21 cellular contexts compared by ENCODE assay signal in the genomic region with DNA sequence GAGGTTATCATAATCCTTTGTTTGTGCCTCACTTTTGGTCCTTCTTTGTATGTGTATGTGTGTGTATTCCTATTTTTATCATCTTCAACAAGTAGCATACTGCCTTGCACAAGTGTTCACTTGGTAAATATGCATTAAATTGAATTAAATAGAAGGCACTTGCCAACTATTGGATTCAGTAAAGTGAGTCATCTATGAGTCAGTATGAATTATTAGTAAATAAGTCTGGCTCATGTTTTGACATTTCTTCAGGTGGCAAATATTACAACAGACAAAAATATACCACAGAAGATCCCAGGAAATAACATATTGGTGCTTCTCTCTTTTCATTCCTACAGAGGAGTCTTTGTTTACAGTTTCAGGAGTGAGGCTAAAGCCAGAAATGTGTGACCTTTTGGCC.
A peak's percentile ranks its signal among the peaks of the same experiment; 100 is the strongest.
DNase-seq lines count a peak whose midpoint lies in the region; ATAC-seq, FAIRE-seq and TF ChIP-seq lines count a peak whose summit lies in the region.
"Had no signal": no experiment of that assay in that cellular context is flagged by ENCODE, and none has a peak within 500 bp of the region (broad histone marks: within the 10 kb centered on the region; RNA-seq: fewer than 3 reads in every experiment).

No MANE protein-coding gene starts in this region.

- H3K27me3 ChIP-seq in mesenchymal stem cell (ENCODE audit: control insufficient read depth in 1 of 2, insufficient read depth in 1 of 2, low read length in 2 of 2) (peaks cover 0 to 9% of the 10 kb centered on the region in 2 experiments), small intestine (ENCODE audit: control insufficient read depth in 2 of 2, insufficient read depth in 2 of 2, low read length in 2 of 2) (no peaks in the 10 kb centered on the region)

- H4K91ac ChIP-seq in mesenchymal stem cell (ENCODE audit: low read length): no peak overlapping the region

- H3K9ac ChIP-seq in mesenchymal stem cell (ENCODE audit: low read length): no peak overlapping the region

- ATAC-seq in HG02885 (IDR thresholded peaks at IDR 0.05; ENCODE audit: poor library complexity, unreplicated experiment): no peak
- ATAC-seq in HG03045 (IDR thresholded peaks at IDR 0.05; ENCODE audit: unreplicated experiment): no peak
- ATAC-seq: activated naive CD4-positive, alpha-beta T cell treated with anti-CD3 and anti-CD28 coated beads, Interleukin-2, amount 50 U/mL, for 72 hours; right cardiac atrium had no signal

- H3K27ac Mint-ChIP-seq in Calu3 (ENCODE audit: unreplicated experiment) (peak overlapping the region; percentile 50), brain (peak overlapping the region; percentile 2 to 37 (median 14))
- H3K27ac Mint-ChIP-seq: activated naive CD4-positive, alpha-beta T cell treated with anti-CD3 and anti-CD28 coated beads, Interleukin-2, amount 50 U/mL, for 72 hours; CD4-positive, alpha-beta T cell had no signal

- H3K79me1 ChIP-seq in mesenchymal stem cell (replicated peaks; ENCODE audit: low read length, poor library complexity, severe bottlenecking): no peaks in the 10 kb centered on the region

- no peak overlapping the region for H3K14ac ChIP-seq in mesenchymal stem cell (ENCODE audit: low read length in 2 of 2)

- H3K36me3 ChIP-seq in mesenchymal stem cell (ENCODE audit: control insufficient read depth in 1 of 2, insufficient read depth in 2 of 2, low read depth in 1 of 2, low read length in 2 of 2) (no peaks in the 10 kb centered on the region), small intestine (ENCODE audit: control insufficient read depth in 2 of 2, insufficient read depth in 2 of 2, low read length in 2 of 2) (no peaks in the 10 kb centered on the region)
- H3K36me3 ChIP-seq: cardiac muscle cell, stomach had no signal

- no TSS peak for BruUV-seq in Calu3 (replicated peaks; lab: Mats Ljungman, UMichigan)

- H3K4me2 ChIP-seq in mesenchymal stem cell (ENCODE audit: low read length, poor library complexity, severe bottlenecking): no peak overlapping the region

- no peak overlapping the region for H2AFZ ChIP-seq in mesenchymal stem cell (ENCODE audit: low read depth, low read length)

- no peak overlapping the region for H3K18ac ChIP-seq in mesenchymal stem cell (ENCODE audit: low read depth in 1 of 2, low read length in 2 of 2)

- no peak for FAIRE-seq in small intestine (lab: Jason Lieb, UNC)

- no peak for DNase-seq in Calu3
- DNase-seq in NCI-H446 treated with DMSO at 0.1 percent for 48 hours (lab: John Stamatoyannopoulos, UW): peak; percentile 16
- peak; percentile 50 for DNase-seq in mesenchymal stem cell
- no peak for DNase-seq in small intestine
- DNase-seq in stimulated activated CD4-positive, alpha-beta T cell treated with anti-CD3 and anti-CD28 coated beads, Interleukin-2, amount 100 ng/mL, for 48 hours: no peak
- DNase-seq: activated CD4-positive, alpha-beta T cell treated with anti-CD3 and anti-CD28 coated beads, Interleukin-2, amount 50 U/mL, for 48 hours; CD4-positive, alpha-beta T cell; hypothalamus; left cardiac atrium; NCI-H1092; NCI-H2107; NCI-H526 treated with DMSO at 0.1 percent for 48 hours; nucleus accumbens; right cardiac atrium; stomach had no signal

- H3K4me1 ChIP-seq in mesenchymal stem cell (ENCODE audit: control insufficient read depth, insufficient read depth, low read depth, low read length): peaks cover 3% of the 10 kb centered on the region
- H3K4me1 ChIP-seq in small intestine (ENCODE audit: control insufficient read depth in 2 of 2, insufficient read depth in 1 of 2, low read depth in 1 of 2, low read length in 1 of 2): no peaks in the 10 kb centered on the region

- no peak overlapping the region for H2AK5ac ChIP-seq in mesenchymal stem cell (ENCODE audit: low read length, severe bottlenecking)

- no peaks in the 10 kb centered on the region for H3K9me3 ChIP-seq in mesenchymal stem cell (ENCODE audit: control insufficient read depth, low read length)
- H3K9me3 ChIP-seq in small intestine (ENCODE audit: control insufficient read depth, low read depth): no peaks in the 10 kb centered on the region
- H3K9me3 ChIP-seq: stomach had no signal

- H2BK15ac ChIP-seq in mesenchymal stem cell (ENCODE audit: low read depth, poor library complexity, severe bottlenecking): no peak overlapping the region

- CTCF ChIA-PET in Calu3 (lab: Charles Lee): no interaction called here

- H3K27ac ChIP-seq in mesenchymal stem cell (ENCODE audit: low read length, poor library complexity, severe bottlenecking): no peak overlapping the region
- H3K27ac ChIP-seq in small intestine (ENCODE audit: low read depth in 1 of 2, low read length in 1 of 2): no peak overlapping the region
- H3K27ac ChIP-seq: cardiac muscle cell, HL-60, stomach had no signal

- H3K27me3 Mint-ChIP-seq in Calu3 (ENCODE audit: unreplicated experiment): peaks cover 58% of the 10 kb centered on the region
- no peaks in the 10 kb centered on the region for H3K27me3 Mint-ChIP-seq in brain

- H3K23ac ChIP-seq in mesenchymal stem cell (ENCODE audit: low read length in 2 of 2): no peak overlapping the region

- H3K9me3 Mint-ChIP-seq in Calu3 (ENCODE audit: low read depth, unreplicated experiment) (no peaks in the 10 kb centered on the region), brain (no peaks in the 10 kb centered on the region)
- H3K9me3 Mint-ChIP-seq: activated naive CD4-positive, alpha-beta T cell treated with anti-CD3 and anti-CD28 coated beads, Interleukin-2, amount 50 U/mL, for 72 hours; CD4-positive, alpha-beta T cell had no signal

- H3K4me3 Mint-ChIP-seq in Calu3 (ENCODE audit: low read depth, unreplicated experiment) (no peak overlapping the region), brain (peak overlapping the region in 3 of 5 experiments; percentile 2 to 45 (median 34))
- H3K4me3 Mint-ChIP-seq: CD4-positive, alpha-beta T cell had no signal

- H2BK120ac ChIP-seq in mesenchymal stem cell (ENCODE audit: low read depth, low read length): no peak overlapping the region

- H2BK5ac ChIP-seq in mesenchymal stem cell (ENCODE audit: low read depth, low read length, poor library complexity, severe bottlenecking): no peak overlapping the region

- H3K4ac ChIP-seq in mesenchymal stem cell (ENCODE audit: low read depth in 1 of 2, low read length in 2 of 2): no peak overlapping the region

- TF ChIP-seq CTCF in Calu3 (IDR thresholded peaks at IDR 0.05; ENCODE audit: unreplicated experiment) (no peak), brain (conservative IDR thresholded peaks at IDR 0.05) (no peak)

- no peak overlapping the region for H2BK12ac ChIP-seq in mesenchymal stem cell (ENCODE audit: low read length in 2 of 2)

- no peak overlapping the region for H3K4me3 ChIP-seq in mesenchymal stem cell (ENCODE audit: insufficient read depth in 1 of 2, low read depth in 1 of 2, low read length in 2 of 2)
- H3K4me3 ChIP-seq in small intestine (ENCODE audit: low read depth in 1 of 2, low read length in 2 of 2): no peak overlapping the region
- H3K4me3 ChIP-seq: cardiac muscle cell, stomach had no signal

- no peak overlapping the region for H4K8ac ChIP-seq in mesenchymal stem cell (ENCODE audit: low read length)

- intact Hi-C loops in Calu3 (cut with micrococcal nuclease; ENCODE audit: unreplicated experiment): no loop called here

- H3K4me1 Mint-ChIP-seq in Calu3 (ENCODE audit: low read depth, unreplicated experiment) (peaks cover 43% of the 10 kb centered on the region), brain (peaks cover 64% of the 10 kb centered on the region)

- H3K36me3 Mint-ChIP-seq in Calu3 (ENCODE audit: insufficient read depth, unreplicated experiment) (peaks cover 4% of the 10 kb centered on the region), brain (no peaks in the 10 kb centered on the region)
- H3K36me3 Mint-ChIP-seq: activated naive CD4-positive, alpha-beta T cell treated with anti-CD3 and anti-CD28 coated beads, Interleukin-2, amount 50 U/mL, for 72 hours had no signal

Comparison
In these comparisons a context has a peak if more than half of its experiments do, and no peak if none do; other contexts are left out.
1. DNase-seq: peak in NCI-H446 treated with DMSO at 0.1 percent for 48 hours (single experiment) and mesenchymal stem cell (single experiment); none in Calu3 (single experiment), small intestine (single experiment) and stimulated activated CD4-positive, alpha-beta T cell treated with anti-CD3 and anti-CD28 coated beads, Interleukin-2, amount 100 ng/mL, for 48 hours (0 of 2).